Comparison of ENCODE assay signal across 18 cellular contexts in the genomic region with DNA sequence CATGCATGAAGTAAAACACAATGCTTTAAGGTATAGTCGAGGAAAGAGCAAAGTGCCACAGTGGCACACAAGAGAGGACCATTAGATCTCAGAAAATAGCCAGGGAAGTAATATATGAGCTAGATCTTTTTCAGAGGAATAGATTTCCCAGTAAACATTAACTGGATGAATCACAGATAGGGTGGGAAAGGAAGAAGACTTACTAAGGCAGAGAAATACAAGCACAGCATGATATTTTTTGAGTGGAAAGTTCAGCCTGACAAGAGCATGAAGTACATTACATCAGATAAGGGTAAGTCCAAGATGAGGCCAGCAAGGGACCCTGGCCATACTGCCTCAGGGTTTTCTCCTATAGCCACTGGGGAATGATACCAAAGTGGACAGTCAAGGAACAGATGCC.
DNase-seq lines count a peak whose midpoint lies in the region; ATAC-seq and FAIRE-seq lines count a peak whose summit lies in the region.
"Had no signal": no experiment of that assay in that cellular context is flagged by ENCODE, and none has a peak within 500 bp of the region (broad histone marks: within the 10 kb centered on the region; RNA-seq: fewer than 3 reads in every experiment).

No MANE protein-coding gene starts in this region.

- ATAC-seq in GM19463 (IDR thresholded peaks at IDR 0.05; ENCODE audit: unreplicated experiment) = no peak

- peak; percentile 78 for DNase-seq in RCC 7860 (ENCODE audit: low spot score)
- no peak for DNase-seq in caudate nucleus (lab: John Stamatoyannopoulos, UW)
- DNase-seq in kidney glomerular epithelial cell (lab: John Stamatoyannopoulos, UW) = peak; percentile 59
- peak; percentile 88 for DNase-seq in renal cortical epithelial cell (ENCODE audit: low read depth)
- DNase-seq in activated gamma-delta T cell treated with Interleukin-2 at 50 U/mL for 16 hours = no peak
- no peak for DNase-seq in HTR-8/SVneo (ENCODE audit: insufficient read length, low spot score)
- DNase-seq: BE2C; CD4-positive, alpha-beta memory T cell; DND-41; GDM1; HCEC 1CT; HFFc6 had no signal

- peak overlapping the region; percentile 29 for H3K27ac ChIP-seq in caudate nucleus (ENCODE audit: low read depth, low read length)
- H3K27ac ChIP-seq: C4-2B, HL-60 had no signal

- peak; percentile 91 for FAIRE-seq in RCC 7860 (lab: Jason Lieb, UNC)
- FAIRE-seq in HTR-8/SVneo (lab: Jason Lieb, UNC) = no peak
- FAIRE-seq: A204.1, GM12892, GM19239 had no signal

Comparison
In these comparisons a context has a peak if more than half of its experiments do, and no peak if none do; other contexts are left out.
1. DNase-seq: peak in RCC 7860 (single experiment), kidney glomerular epithelial cell (single experiment) and renal cortical epithelial cell (single experiment); none in caudate nucleus (0 of 61), activated gamma-delta T cell treated with Interleukin-2 at 50 U/mL for 16 hours (single experiment) and HTR-8/SVneo (single experiment).